37 cellular contexts compared by ENCODE assay signal in the genomic region with DNA sequence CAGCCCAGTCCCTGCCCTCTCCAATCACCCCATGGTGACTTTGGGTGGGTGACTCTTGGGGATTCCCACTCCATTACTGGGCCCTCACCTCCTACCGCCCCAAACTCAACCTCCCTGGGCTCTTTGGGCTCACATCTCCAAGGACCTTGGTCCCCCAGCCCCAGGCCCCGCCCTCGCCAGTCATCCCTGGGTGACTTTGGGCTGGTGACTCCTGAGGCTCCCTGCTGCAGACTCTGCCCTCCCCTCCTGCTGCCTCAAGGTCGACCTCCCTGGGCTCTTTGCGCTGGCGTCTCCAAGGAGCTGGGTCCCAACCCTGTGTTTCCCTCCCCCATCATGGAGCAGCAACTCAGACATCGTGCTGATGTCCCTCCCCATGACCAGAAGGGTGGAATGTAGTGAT.
"Had no signal": no experiment of that assay in that cellular context is flagged by ENCODE, and none has a peak within 500 bp of the region (broad histone marks: within the 10 kb centered on the region; RNA-seq: fewer than 3 reads in every experiment).

No MANE protein-coding gene starts in this region.

- H3K9me3 Mint-ChIP-seq: activated B cell treated with CpG ODN at 0.5 μM for 24 hours; activated CD4-positive, alpha-beta memory T cell treated with anti-CD3 and anti-CD28 coated beads for 36 hours; activated CD4-positive, alpha-beta T cell treated with anti-CD3 and anti-CD28 coated beads, Interleukin-2, amount 10 ng/mL, durations not matched to agents 24 days and 14 days; activated CD8-positive, alpha-beta T cell treated with anti-CD3 and anti-CD28 coated beads for 36 hours; activated naive CD4-positive, alpha-beta T cell treated with anti-CD3 and anti-CD28 coated beads, Interleukin-2, amount 10 ng/mL, durations not matched to agents 7 days and 5 days; activated naive CD4-positive, alpha-beta T cell treated with anti-CD3 and anti-CD28 coated beads, Interleukin-2, amount 50 U/mL, for 24 hours; activated naive CD8-positive, alpha-beta T cell treated with anti-CD3 and anti-CD28 coated beads, Interleukin-2, amount 10 ng/mL, durations not matched to agents 7 days and 5 days; activated naive CD8-positive, alpha-beta T cell treated with anti-CD3 and anti-CD28 coated beads, Interleukin-2, amount 50 U/mL, for 24 hours; activated T-cell treated with anti-CD3 and anti-CD28 coated beads, Interleukin-2, amount 50 U/mL, for 4 hours; activated T-cell treated with anti-CD3 and anti-CD28 coated beads, Interleukin-2, amount 50 U/mL, for 72 hours; activated T-helper 1 cell treated with anti-CD3 and anti-CD28 coated beads, Interleukin-12 subunit alpha, Interleukin-12 subunit beta, Interleukin-2, Interleukin-4 antibody, amounts not matched to agents 30 ng/mL and 10 ng/mL and 1 ng/mL, durations not matched to agents 14 hours and 24 hours and 36 hours; activated T-helper 17 cell treated with anti-CD3 and anti-CD28 coated beads, Interleukin-2, amount 50 U/mL, for 72 hours; central memory CD8-positive, alpha-beta T cell; T-helper 1 cell treated with Interleukin-12 subunit alpha and Interleukin-12 subunit beta and Interleukin-4 antibody, amounts not matched to agents 30 μg/mL and 1 μg/mL, for 36 hours; T-helper 2 cell treated with Interferon-gamma antibody and Interleukin-4, amounts not matched to agents 5 μg/mL and 100 μg/mL, for 36 hours had no signal

- FAIRE-seq: astrocyte, TTC549 had no signal

- H3K4me3 ChIP-seq: body of pancreas, breast epithelium had no signal

- H3K27ac Mint-ChIP-seq: activated B cell treated with CpG ODN at 0.5 μM for 24 hours; activated CD4-positive, alpha-beta memory T cell treated with anti-CD3 and anti-CD28 coated beads for 36 hours; activated CD4-positive, alpha-beta T cell treated with anti-CD3 and anti-CD28 coated beads, Interleukin-2, amount 10 ng/mL, durations not matched to agents 24 days and 14 days; activated CD8-positive, alpha-beta T cell treated with anti-CD3 and anti-CD28 coated beads for 36 hours; activated naive CD4-positive, alpha-beta T cell treated with anti-CD3 and anti-CD28 coated beads, Interleukin-2, amount 10 ng/mL, durations not matched to agents 7 days and 5 days; activated naive CD4-positive, alpha-beta T cell treated with anti-CD3 and anti-CD28 coated beads, Interleukin-2, amount 50 U/mL, for 24 hours; activated naive CD8-positive, alpha-beta T cell; activated naive CD8-positive, alpha-beta T cell treated with anti-CD3 and anti-CD28 coated beads, Interleukin-2, amount 10 ng/mL, durations not matched to agents 7 days and 5 days; activated naive CD8-positive, alpha-beta T cell treated with anti-CD3 and anti-CD28 coated beads, Interleukin-2, amount 50 U/mL, for 24 hours; activated T-cell treated with anti-CD3 and anti-CD28 coated beads, Interleukin-2, amount 50 U/mL, for 72 hours; activated T-helper 1 cell treated with anti-CD3 and anti-CD28 coated beads, Interleukin-12 subunit alpha, Interleukin-12 subunit beta, Interleukin-2, Interleukin-4 antibody, amounts not matched to agents 30 ng/mL and 10 ng/mL and 1 ng/mL, durations not matched to agents 14 hours and 24 hours and 36 hours; activated T-helper 17 cell treated with anti-CD3 and anti-CD28 coated beads, Interleukin-2, amount 50 U/mL, for 72 hours; T-helper 1 cell treated with Interleukin-12 subunit alpha and Interleukin-12 subunit beta and Interleukin-4 antibody, amounts not matched to agents 30 μg/mL and 1 μg/mL, for 36 hours; T-helper 2 cell treated with Interferon-gamma antibody and Interleukin-4, amounts not matched to agents 5 μg/mL and 100 μg/mL, for 36 hours had no signal

- DNase-seq: activated B cell treated with CpG ODN at 0.5 μM for 24 hours; activated CD4-positive, alpha-beta memory T cell treated with anti-CD3 and anti-CD28 coated beads for 36 hours; activated CD4-positive, alpha-beta T cell treated with anti-CD3 and anti-CD28 coated beads for 4 hours; activated CD4-positive, alpha-beta T cell treated with anti-CD3 and anti-CD28 coated beads, Interleukin-2, amount 10 ng/mL, durations not matched to agents 24 days and 14 days; activated CD4-positive, alpha-beta T cell treated with anti-CD3 and anti-CD28 coated beads, Interleukin-2, amount 50 U/mL, for 1 hour; activated CD4-positive, alpha-beta T cell treated with anti-CD3 and anti-CD28 coated beads, Interleukin-2, amount 50 U/mL, for 4 hours; activated CD4-positive, CD25-positive, alpha-beta regulatory T cell treated with anti-CD3 and anti-CD28 coated beads, Interleukin-2, amount 50 U/mL, for 72 hours; activated CD8-positive, alpha-beta memory T cell treated with anti-CD3 and anti-CD28 coated beads, Interleukin-2, amount 50 U/mL, for 4 hours; activated gamma-delta T cell; activated naive CD4-positive, alpha-beta T cell treated with anti-CD3 and anti-CD28 coated beads, Interleukin-2, amount 10 ng/mL, durations not matched to agents 7 days and 5 days; activated naive CD4-positive, alpha-beta T cell treated with Interleukin-2 at 50 U/mL for 16 hours; activated naive CD8-positive, alpha-beta T cell treated with anti-CD3 and anti-CD28 coated beads, Interleukin-2, amount 10 ng/mL, durations not matched to agents 7 days and 5 days; activated naive CD8-positive, alpha-beta T cell treated with anti-CD3 and anti-CD28 coated beads, Interleukin-2, amount 50 U/mL, for 24 hours; activated T-cell treated with anti-CD3 and anti-CD28 coated beads for 4 hours; activated T-cell treated with anti-CD3 and anti-CD28 coated beads, Interleukin-2, amount 50 U/mL, for 1 hour; activated T-cell treated with anti-CD3 and anti-CD28 coated beads, Interleukin-2, amount 50 U/mL, for 4 hours; activated T-cell treated with anti-CD3 and anti-CD28 coated beads, Interleukin-2, amount 50 U/mL, for 72 hours; aorta; brain microvascular endothelial cell; caudate nucleus; cerebellar nuclear complex; T-helper 1 cell; T-helper 2 cell; T-helper 9 cell had no signal

- H3K9me3 ChIP-seq: body of pancreas, breast epithelium had no signal

- H3K27me3 ChIP-seq: body of pancreas, brain microvascular endothelial cell, breast epithelium had no signal

- H3K4me3 Mint-ChIP-seq: activated B cell treated with CpG ODN at 0.5 μM for 24 hours; activated CD4-positive, alpha-beta memory T cell treated with anti-CD3 and anti-CD28 coated beads for 36 hours; activated CD4-positive, alpha-beta T cell treated with anti-CD3 and anti-CD28 coated beads, Interleukin-2, amount 10 ng/mL, durations not matched to agents 24 days and 14 days; activated CD8-positive, alpha-beta T cell treated with anti-CD3 and anti-CD28 coated beads for 36 hours; activated naive CD4-positive, alpha-beta T cell treated with anti-CD3 and anti-CD28 coated beads, Interleukin-2, amount 10 ng/mL, durations not matched to agents 7 days and 5 days; activated naive CD4-positive, alpha-beta T cell treated with anti-CD3 and anti-CD28 coated beads, Interleukin-2, amount 50 U/mL, for 24 hours; activated naive CD8-positive, alpha-beta T cell; activated naive CD8-positive, alpha-beta T cell treated with anti-CD3 and anti-CD28 coated beads, Interleukin-2, amount 10 ng/mL, durations not matched to agents 7 days and 5 days; activated naive CD8-positive, alpha-beta T cell treated with anti-CD3 and anti-CD28 coated beads, Interleukin-2, amount 50 U/mL, for 24 hours; activated T-cell treated with anti-CD3 and anti-CD28 coated beads, Interleukin-2, amount 50 U/mL, for 4 hours; activated T-cell treated with anti-CD3 and anti-CD28 coated beads, Interleukin-2, amount 50 U/mL, for 72 hours; activated T-helper 1 cell treated with anti-CD3 and anti-CD28 coated beads, Interleukin-12 subunit alpha, Interleukin-12 subunit beta, Interleukin-2, Interleukin-4 antibody, amounts not matched to agents 30 ng/mL and 10 ng/mL and 1 ng/mL, durations not matched to agents 14 hours and 24 hours and 36 hours; activated T-helper 17 cell treated with anti-CD3 and anti-CD28 coated beads, Interleukin-2, amount 50 U/mL, for 72 hours; central memory CD8-positive, alpha-beta T cell; T-helper 1 cell treated with Interleukin-12 subunit alpha and Interleukin-12 subunit beta and Interleukin-4 antibody, amounts not matched to agents 30 μg/mL and 1 μg/mL, for 36 hours; T-helper 2 cell treated with Interferon-gamma antibody and Interleukin-4, amounts not matched to agents 5 μg/mL and 100 μg/mL, for 36 hours had no signal

- H3K4me1 ChIP-seq: breast epithelium had no signal

- H3K36me3 ChIP-seq: brain microvascular endothelial cell, breast epithelium had no signal

- ATAC-seq: activated CD8-positive, alpha-beta T cell treated with anti-CD3 and anti-CD28 coated beads for 36 hours; activated naive CD8-positive, alpha-beta T cell treated with anti-CD3 and anti-CD28 coated beads, Interleukin-2, amount 50 U/mL, for 24 hours; activated T-cell treated with anti-CD3 and anti-CD28 coated beads, Interleukin-2, amount 50 U/mL, for 4 hours; activated T-cell treated with anti-CD3 and anti-CD28 coated beads, Interleukin-2, amount 50 U/mL, for 72 hours; activated T-helper 17 cell treated with anti-CD3 and anti-CD28 coated beads, Interleukin-2, amount 50 U/mL, for 72 hours; body of pancreas had no signal

- H3K27ac ChIP-seq: body of pancreas, brain microvascular endothelial cell, breast epithelium, VCaP had no signal

- H3K4me1 Mint-ChIP-seq: activated B cell treated with CpG ODN at 0.5 μM for 24 hours; activated CD4-positive, alpha-beta T cell treated with anti-CD3 and anti-CD28 coated beads, Interleukin-2, amount 10 ng/mL, durations not matched to agents 24 days and 14 days; activated naive CD4-positive, alpha-beta T cell treated with anti-CD3 and anti-CD28 coated beads, Interleukin-2, amount 10 ng/mL, durations not matched to agents 7 days and 5 days; activated naive CD4-positive, alpha-beta T cell treated with anti-CD3 and anti-CD28 coated beads, Interleukin-2, amount 50 U/mL, for 24 hours; activated naive CD8-positive, alpha-beta T cell treated with anti-CD3 and anti-CD28 coated beads, Interleukin-2, amount 50 U/mL, for 24 hours; activated T-helper 17 cell treated with anti-CD3 and anti-CD28 coated beads, Interleukin-2, amount 50 U/mL, for 72 hours; central memory CD8-positive, alpha-beta T cell had no signal

- H3K36me3 Mint-ChIP-seq: activated CD4-positive, alpha-beta memory T cell treated with anti-CD3 and anti-CD28 coated beads for 36 hours; activated naive CD4-positive, alpha-beta T cell treated with anti-CD3 and anti-CD28 coated beads, Interleukin-2, amount 10 ng/mL, durations not matched to agents 7 days and 5 days; activated naive CD4-positive, alpha-beta T cell treated with anti-CD3 and anti-CD28 coated beads, Interleukin-2, amount 50 U/mL, for 24 hours; activated naive CD8-positive, alpha-beta T cell; activated naive CD8-positive, alpha-beta T cell treated with anti-CD3 and anti-CD28 coated beads, Interleukin-2, amount 10 ng/mL, durations not matched to agents 7 days and 5 days had no signal
